ENCODE assay signal across 23 cellular contexts in the genomic region with DNA sequence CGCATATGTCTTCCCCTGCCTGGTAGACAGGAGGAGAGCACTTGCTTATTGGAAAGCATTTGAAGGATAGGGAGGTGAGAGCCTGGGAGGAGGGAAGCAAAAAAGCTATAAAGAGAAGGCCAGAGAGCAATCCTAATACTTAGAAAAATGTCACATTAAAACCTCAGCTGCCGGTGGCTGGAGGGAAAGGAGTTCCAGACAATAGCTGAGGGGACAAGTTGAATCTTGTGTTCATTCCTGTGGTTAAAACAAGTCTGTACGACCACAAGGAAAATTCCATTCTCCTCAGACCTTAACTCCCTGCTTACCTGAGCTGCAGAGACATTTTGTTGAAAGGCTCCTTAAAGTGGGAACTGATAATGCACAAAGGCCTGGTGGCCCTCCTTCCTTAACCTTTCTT.
DNase-seq lines count a peak whose midpoint lies in the region; ATAC-seq, FAIRE-seq and TF ChIP-seq lines count a peak whose summit lies in the region.
"Had no signal": no experiment of that assay in that cellular context is flagged by ENCODE, and none has a peak within 500 bp of the region (broad histone marks: within the 10 kb centered on the region; RNA-seq: fewer than 3 reads in every experiment).

No MANE protein-coding gene starts in this region.

- H4K20me1 ChIP-seq in keratinocyte (ENCODE audit: control insufficient read depth, extremely low read depth, insufficient read depth, low read length) = no peaks in the 10 kb centered on the region

- no peaks in the 10 kb centered on the region for H3K9me3 Mint-ChIP-seq in activated CD4-positive, alpha-beta memory T cell treated with anti-CD3 and anti-CD28 coated beads for 36 hours
- H3K9me3 Mint-ChIP-seq: activated T-cell treated with anti-CD3 and anti-CD28 coated beads, Interleukin-2, amount 50 U/mL, for 4 hours; stimulated activated naive CD8-positive, alpha-beta T cell treated with anti-CD3 and anti-CD28 coated beads, Interleukin-15, Interleukin-2, amounts not matched to agents 100 ng/mL and 50 ng/mL, for 24 hours had no signal

- H3K4me1 Mint-ChIP-seq in activated CD4-positive, alpha-beta memory T cell treated with anti-CD3 and anti-CD28 coated beads for 36 hours (ENCODE audit: low read depth) = no peaks in the 10 kb centered on the region
- H3K4me1 Mint-ChIP-seq: T-helper 17 cell had no signal

- peak overlapping the region; percentile 50 for H3K9ac ChIP-seq in keratinocyte (ENCODE audit: control insufficient read depth, extremely low read depth, insufficient read depth, low read length)

- peak; percentile 97 for FAIRE-seq in keratinocyte (lab: Jason Lieb, UNC)
- FAIRE-seq: G401.6, GM12878, HepG2 had no signal

- no peak for ATAC-seq in HG02840 (IDR thresholded peaks at IDR 0.05; ENCODE audit: low FRiP score, unreplicated experiment)
- ATAC-seq: activated CD8-positive, alpha-beta T cell treated with anti-CD3 and anti-CD28 coated beads, Interleukin-2, amount 10 ng/mL, durations not matched to agents 7 days and 5 days; activated T-cell treated with anti-CD3 and anti-CD28 coated beads, Interleukin-2, amount 50 U/mL, for 4 hours; body of pancreas; GM12878; HepG2; left ventricle myocardium superior; T-helper 17 cell had no signal

- TF ChIP-seq CTCF in VCaP (conservative IDR thresholded peaks at IDR 0.05) (no peak), keratinocyte (optimal IDR thresholded peaks at IDR 0.05 in 1 of 3, IDR thresholded peaks at IDR 0.05 in 1 of 3, conservative IDR thresholded peaks at IDR 0.05 in 1 of 3; ENCODE audit: extremely low read depth in 1 of 3, insufficient read depth in 2 of 3, low read length in 3 of 3) (no peak)

- H3K36me3 ChIP-seq in keratinocyte (ENCODE audit: control insufficient read depth in 2 of 2, extremely low read depth in 1 of 2, insufficient read depth in 2 of 2, low read length in 2 of 2) = no peaks in the 10 kb centered on the region
- H3K36me3 ChIP-seq: sigmoid colon had no signal

- peak overlapping the region in 1 of 3 experiments; percentile 2 for H3K4me3 ChIP-seq in keratinocyte (ENCODE audit: control insufficient read depth in 2 of 3, extremely low read depth in 1 of 3, insufficient read depth in 2 of 3, low read depth in 1 of 3, low read length in 3 of 3)
- H3K4me3 ChIP-seq: body of pancreas, coronary artery, GM12878, sigmoid colon had no signal

- H3K4me3 Mint-ChIP-seq in activated CD4-positive, alpha-beta memory T cell treated with anti-CD3 and anti-CD28 coated beads for 36 hours = no peak overlapping the region
- H3K4me3 Mint-ChIP-seq: activated CD8-positive, alpha-beta T cell treated with anti-CD3 and anti-CD28 coated beads, Interleukin-2, amount 10 ng/mL, durations not matched to agents 7 days and 5 days; activated naive CD8-positive, alpha-beta T cell; activated T-cell treated with anti-CD3 and anti-CD28 coated beads, Interleukin-2, amount 50 U/mL, for 4 hours; stimulated activated naive CD8-positive, alpha-beta T cell treated with anti-CD3 and anti-CD28 coated beads, Interleukin-15, Interleukin-2, amounts not matched to agents 100 ng/mL and 50 ng/mL, for 24 hours; T-helper 17 cell had no signal

- no peak overlapping the region for H2AFZ ChIP-seq in keratinocyte (ENCODE audit: control insufficient read depth, low read length)

- no peaks in the 10 kb centered on the region for H3K79me2 ChIP-seq in keratinocyte (ENCODE audit: control insufficient read depth, insufficient read depth, low read length)

- H3K9me1 ChIP-seq in keratinocyte (ENCODE audit: control insufficient read depth, extremely low read depth, insufficient read depth, low read length) = no peaks in the 10 kb centered on the region

- intact Hi-C loops in activated CD4-positive, alpha-beta memory T cell treated with anti-CD3 and anti-CD28 coated beads for 36 hours (cut with micrococcal nuclease) = no loop called here

- H3K9me3 ChIP-seq in keratinocyte (ENCODE audit: control insufficient read depth, low read depth, low read length) = no peaks in the 10 kb centered on the region
- H3K9me3 ChIP-seq: body of pancreas, sigmoid colon had no signal

- peaks cover 3% of the 10 kb centered on the region for H3K27me3 Mint-ChIP-seq in activated CD4-positive, alpha-beta memory T cell treated with anti-CD3 and anti-CD28 coated beads for 36 hours

- dilution Hi-C loops in keratinocyte (cut with MboI; ENCODE audit: extremely low pct_ligation_motif_present, low sequenced_read_pairs) = no loop called here

- H3K36me3 Mint-ChIP-seq in activated CD4-positive, alpha-beta memory T cell treated with anti-CD3 and anti-CD28 coated beads for 36 hours = no peaks in the 10 kb centered on the region
- H3K36me3 Mint-ChIP-seq: activated naive CD8-positive, alpha-beta T cell had no signal

- CTCF ChIA-PET in activated CD4-positive, alpha-beta memory T cell treated with anti-CD3 and anti-CD28 coated beads for 36 hours (lab: Charles Lee) = interaction anchor here (1.1 kb wide), 1 partner anchor 10 kb away, joined by 3 read pairs; no protein-coding TSS in a partner anchor

- DNase-seq in HPDE6-E6E7 (ENCODE audit: extremely low spot score) = peak; percentile 86
- DNase-seq in keratinocyte (ENCODE audit: low read depth, low spot score) = no peak
- DNase-seq in ureter (ENCODE audit: low spot score) = peak; percentile 51
- no peak for DNase-seq in activated CD4-positive, alpha-beta T cell treated with anti-CD3 and anti-CD28 coated beads, Interleukin-2, amount 50 U/mL, for 4 hours
- no peak for DNase-seq in activated CD4-positive, alpha-beta memory T cell treated with anti-CD3 and anti-CD28 coated beads for 36 hours
- DNase-seq: activated CD8-positive, alpha-beta T cell treated with anti-CD3 and anti-CD28 coated beads, Interleukin-2, amount 10 ng/mL, durations not matched to agents 7 days and 5 days; activated T-cell treated with anti-CD3 and anti-CD28 coated beads, Interleukin-2, amount 50 U/mL, for 4 hours; body of pancreas; left ventricle myocardium superior; NCI-H1436 treated with DMSO at 0.1 percent for 48 hours; NCI-H446 treated with DMSO at 0.1 percent for 48 hours; occipital lobe; sigmoid colon; stimulated activated CD4-positive, alpha-beta T cell treated with anti-CD3 and anti-CD28 coated beads, Interleukin-2, amount 100 ng/mL, for 24 hours; T-helper 17 cell had no signal

- POLR2A ChIA-PET in activated CD4-positive, alpha-beta memory T cell treated with anti-CD3 and anti-CD28 coated beads for 36 hours (lab: Charles Lee) = no interaction called here

- peak overlapping the region; percentile 53 for H3K4me2 ChIP-seq in keratinocyte (ENCODE audit: control insufficient read depth, extremely low read depth, insufficient read depth, low read depth, low read length)

- H3K27me3 ChIP-seq in keratinocyte (ENCODE audit: control insufficient read depth, extremely low read depth, insufficient read depth, low read length) = no peaks in the 10 kb centered on the region
- H3K27me3 ChIP-seq: body of pancreas, sigmoid colon had no signal

- peaks cover 80% of the 10 kb centered on the region for H3K4me1 ChIP-seq in keratinocyte (ENCODE audit: control insufficient read depth, extremely low read depth, insufficient read depth, low read length)
- H3K4me1 ChIP-seq: body of pancreas had no signal

- H3K27ac Mint-ChIP-seq in activated CD4-positive, alpha-beta memory T cell treated with anti-CD3 and anti-CD28 coated beads for 36 hours = no peak overlapping the region
- H3K27ac Mint-ChIP-seq: activated CD8-positive, alpha-beta T cell treated with anti-CD3 and anti-CD28 coated beads, Interleukin-2, amount 10 ng/mL, durations not matched to agents 7 days and 5 days; activated naive CD8-positive, alpha-beta T cell; stimulated activated naive CD8-positive, alpha-beta T cell treated with anti-CD3 and anti-CD28 coated beads, Interleukin-15, Interleukin-2, amounts not matched to agents 100 ng/mL and 50 ng/mL, for 24 hours; T-helper 17 cell had no signal

- H3K27ac ChIP-seq in VCaP (peak overlapping the region; percentile 63; the same call in 1 of the 2 replicates), keratinocyte (ENCODE audit: control insufficient read depth, insufficient read depth, low read length) (peak overlapping the region; percentile 84)
- H3K27ac ChIP-seq: body of pancreas, coronary artery, sigmoid colon had no signal

Comparison
In these comparisons a context has a peak if more than half of its experiments do, and no peak if none do; other contexts are left out.
1. DNase-seq: peak in HPDE6-E6E7 (single experiment) and ureter (single experiment); none in keratinocyte (single experiment), activated CD4-positive, alpha-beta T cell treated with anti-CD3 and anti-CD28 coated beads, Interleukin-2, amount 50 U/mL, for 4 hours (0 of 2) and activated CD4-positive, alpha-beta memory T cell treated with anti-CD3 and anti-CD28 coated beads for 36 hours (single experiment).